ENCODE assay signal across 19 cellular contexts in the genomic region with DNA sequence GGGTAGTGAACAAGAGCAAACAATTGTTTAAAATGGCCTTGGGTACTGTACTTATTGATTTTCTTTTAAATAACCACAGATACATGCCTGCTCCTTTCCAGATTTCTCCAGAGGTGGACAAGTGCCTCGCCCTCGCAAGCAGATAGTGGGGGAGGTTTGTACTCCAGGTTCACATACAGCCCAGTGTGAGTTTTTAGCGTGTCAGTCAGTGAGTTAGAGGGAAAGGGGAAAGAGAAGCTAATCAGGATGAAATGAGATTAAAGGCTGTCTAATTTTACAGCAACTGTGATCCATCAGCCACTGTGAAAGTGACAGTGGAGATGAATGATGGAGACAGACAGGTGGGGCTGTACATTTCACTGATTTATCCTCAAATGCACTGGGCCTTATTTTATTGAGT.
"Had no signal": no experiment of that assay in that cellular context is flagged by ENCODE, and none has a peak within 500 bp of the region (broad histone marks: within the 10 kb centered on the region; RNA-seq: fewer than 3 reads in every experiment).

No MANE protein-coding gene starts in this region.

- H3K4me1 ChIP-seq: foreskin keratinocyte, lower lobe of right lung, tibial artery, uterus had no signal

- ATAC-seq: activated CD4-positive, alpha-beta T cell treated with anti-CD3 and anti-CD28 coated beads for 36 hours; effector memory CD8-positive, alpha-beta T cell; foreskin keratinocyte; left colon; lower lobe of right lung; natural killer cell treated with Interleukin-12 subunit alpha and Interleukin-12 subunit beta and Interleukin-15 and Interleukin-18, amount 100 ng/mL, for 72 hours; WTC11 had no signal

- H3K27ac ChIP-seq: epithelial cell of prostate, foreskin keratinocyte, lower lobe of right lung, tibial artery, uterus had no signal

- DNase-seq: activated CD4-positive, alpha-beta T cell treated with anti-CD3 and anti-CD28 coated beads for 36 hours; activated CD4-positive, alpha-beta T cell treated with anti-CD3 and anti-CD28 coated beads, Interleukin-2, amount 50 U/mL, for 48 hours; activated gamma-delta T cell; effector memory CD8-positive, alpha-beta T cell; foreskin keratinocyte; hippocampal formation; islet precursor cell; left colon; lower lobe of right lung; nucleus accumbens; stimulated activated CD4-positive, alpha-beta T cell treated with anti-CD3 and anti-CD28 coated beads, Interleukin-12 subunit alpha, Interleukin-12 subunit beta, amount 100 ng/mL, for 4 hours; stimulated activated CD4-positive, alpha-beta T cell treated with anti-CD3 and anti-CD28 coated beads, Interleukin-1b, Interleukin-23, amount 100 ng/mL, for 48 hours; stimulated activated CD8-positive, alpha-beta memory T cell treated with anti-CD3 and anti-CD28 coated beads, Interleukin-4, amount 100 ng/mL, for 48 hours; stimulated activated naive CD4-positive, alpha-beta T cell treated with Interleukin-2 at 50 U/mL for 16 hours; tibial artery; uterus had no signal

- H3K9me3 ChIP-seq: lower lobe of right lung, tibial artery, uterus had no signal

- H3K36me3 ChIP-seq: lower lobe of right lung, tibial artery, uterus had no signal

- H3K4me3 ChIP-seq: lower lobe of right lung, tibial artery, uterus had no signal

- H3K27me3 ChIP-seq: foreskin keratinocyte, tibial artery, uterus had no signal
